1 cellular context compared by ENCODE assay signal in genomic region chr19:39390460-39390758, GRCh38.
TF ChIP-seq lines count a peak whose summit lies in the region.

No MANE protein-coding gene starts in this region.

TF ChIP-seq in A549, 52 proteins besides CTCF, POLR2A, EP300 and RAD21 (continued from another document):
- TF ChIP-seq, protein P1, sequence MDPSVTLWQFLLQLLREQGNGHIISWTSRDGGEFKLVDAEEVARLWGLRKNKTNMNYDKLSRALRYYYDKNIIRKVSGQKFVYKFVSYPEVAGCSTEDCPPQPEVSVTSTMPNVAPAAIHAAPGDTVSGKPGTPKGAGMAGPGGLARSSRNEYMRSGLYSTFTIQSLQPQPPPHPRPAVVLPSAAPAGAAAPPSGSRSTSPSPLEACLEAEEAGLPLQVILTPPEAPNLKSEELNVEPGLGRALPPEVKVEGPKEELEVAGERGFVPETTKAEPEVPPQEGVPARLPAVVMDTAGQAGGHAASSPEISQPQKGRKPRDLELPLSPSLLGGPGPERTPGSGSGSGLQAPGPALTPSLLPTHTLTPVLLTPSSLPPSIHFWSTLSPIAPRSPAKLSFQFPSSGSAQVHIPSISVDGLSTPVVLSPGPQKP (IDR thresholded peaks at IDR 0.05; ENCODE audit: low read depth, low read length), result no peak
- TF ChIP-seq CBX8 (IDR thresholded peaks at IDR 0.05), result no peak
- TF ChIP-seq FOSL2 (IDR thresholded peaks at IDR 0.05), result no peak
- peak; percentile 67; the same call in 1 of the 2 replicates for TF ChIP-seq FOSL2 (CRISPR knock-in tag; IDR thresholded peaks at IDR 0.05)
- TF ChIP-seq ZSCAN20 (CRISPR knock-in tag; IDR thresholded peaks at IDR 0.05), result no peak
- TF ChIP-seq ESRRA (IDR thresholded peaks at IDR 0.05; ENCODE audit: borderline replicate concordance, low read length), result no peak
- no peak for TF ChIP-seq CHD2 (IDR thresholded peaks at IDR 0.05; ENCODE audit: low read length, partially characterized antibody)
- no peak for TF ChIP-seq EHF (CRISPR knock-in tag; IDR thresholded peaks at IDR 0.05)
- no peak for TF ChIP-seq KDM5A (IDR thresholded peaks at IDR 0.05)
- no peak for TF ChIP-seq NPAS2 (CRISPR knock-in tag; IDR thresholded peaks at IDR 0.05; ENCODE audit: borderline replicate concordance)
- TF ChIP-seq JUNB (IDR thresholded peaks at IDR 0.05), result no peak
- TF ChIP-seq MYC (IDR thresholded peaks at IDR 0.05; ENCODE audit: borderline replicate concordance, low read length), result no peak
- 0 out of 2 replicates have a peak, but pooled peaks have one; percentile 40 for TF ChIP-seq RFX5 (IDR thresholded peaks at IDR 0.05)
- TF ChIP-seq, protein P2, sequence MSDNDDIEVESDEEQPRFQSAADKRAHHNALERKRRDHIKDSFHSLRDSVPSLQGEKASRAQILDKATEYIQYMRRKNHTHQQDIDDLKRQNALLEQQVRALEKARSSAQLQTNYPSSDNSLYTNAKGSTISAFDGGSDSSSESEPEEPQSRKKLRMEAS (IDR thresholded peaks at IDR 0.05), result no peak
- 0 out of 2 replicates have a peak, but pooled peaks have one; percentile 3 for TF ChIP-seq MAZ (IDR thresholded peaks at IDR 0.05; ENCODE audit: borderline replicate concordance, low read depth, low read length)
- TF ChIP-seq, protein P3, sequence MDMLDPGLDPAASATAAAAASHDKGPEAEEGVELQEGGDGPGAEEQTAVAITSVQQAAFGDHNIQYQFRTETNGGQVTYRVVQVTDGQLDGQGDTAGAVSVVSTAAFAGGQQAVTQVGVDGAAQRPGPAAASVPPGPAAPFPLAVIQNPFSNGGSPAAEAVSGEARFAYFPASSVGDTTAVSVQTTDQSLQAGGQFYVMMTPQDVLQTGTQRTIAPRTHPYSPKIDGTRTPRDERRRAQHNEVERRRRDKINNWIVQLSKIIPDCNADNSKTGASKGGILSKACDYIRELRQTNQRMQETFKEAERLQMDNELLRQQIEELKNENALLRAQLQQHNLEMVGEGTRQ (IDR thresholded peaks at IDR 0.05), result no peak
- no peak for TF ChIP-seq HOXA7 (CRISPR knock-in tag; IDR thresholded peaks at IDR 0.05)
- no peak for TF ChIP-seq RNF2 (IDR thresholded peaks at IDR 0.05; ENCODE audit: borderline replicate concordance, low read depth)
- TF ChIP-seq JUN (IDR thresholded peaks at IDR 0.05), result no peak
